28 cellular contexts compared by ENCODE assay signal in the genomic region with DNA sequence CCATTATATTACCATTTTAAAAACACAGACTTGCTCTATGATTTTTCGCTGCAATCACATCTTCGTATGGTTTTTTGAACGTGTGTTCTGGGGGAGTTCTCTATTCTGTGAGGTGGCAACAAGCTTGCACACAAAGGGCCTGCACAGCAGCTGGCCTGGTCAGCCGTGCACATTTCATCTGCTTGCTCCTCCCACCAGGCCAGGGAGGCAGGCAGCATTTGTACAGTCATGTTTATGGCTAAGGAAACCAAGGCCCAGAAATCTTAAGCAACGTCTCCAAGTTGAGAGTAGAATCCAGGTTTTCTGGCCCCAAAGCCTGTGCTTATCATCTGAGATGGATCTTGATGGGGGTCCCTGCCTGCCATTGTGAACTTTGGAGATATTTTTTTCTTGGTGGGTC.
DNase-seq lines count a peak whose midpoint lies in the region; ATAC-seq and TF ChIP-seq lines count a peak whose summit lies in the region.
"Had no signal": no experiment of that assay in that cellular context is flagged by ENCODE, and none has a peak within 500 bp of the region (broad histone marks: within the 10 kb centered on the region; RNA-seq: fewer than 3 reads in every experiment).

No MANE protein-coding gene starts in this region.

- no peaks in the 10 kb centered on the region for H3K9me3 ChIP-seq in lung (ENCODE audit: control insufficient read depth in 2 of 2, insufficient read depth in 1 of 2, low read length in 1 of 2)
- H3K9me3 ChIP-seq in testis = no peaks in the 10 kb centered on the region
- H3K9me3 ChIP-seq: adrenal gland, gastrocnemius medialis, uterus had no signal

- 71 to 82% methylated on average over 5 of the region's 5 CpGs for WGBS in lung, 2 donors
- 51 to 52% methylated on average over 5 of the region's 5 CpGs for WGBS in testis, 2 donors

- H3K27me3 ChIP-seq in lung (ENCODE audit: control insufficient read depth, insufficient read depth) (no peaks in the 10 kb centered on the region), testis (no peaks in the 10 kb centered on the region)
- H3K27me3 ChIP-seq: adrenal gland, gastrocnemius medialis, uterus had no signal

- no peak for ATAC-seq in lung (ENCODE audit: insufficient read depth, low FRiP score)
- no peak for ATAC-seq in HG03342 (IDR thresholded peaks at IDR 0.05; ENCODE audit: unreplicated experiment)
- ATAC-seq in GM19395 (IDR thresholded peaks at IDR 0.05; ENCODE audit: unreplicated experiment) = no peak
- ATAC-seq: gastrocnemius medialis; K562; left lobe of liver; naive thymus-derived CD4-positive, alpha-beta T cell; stimulated activated memory B cell treated with anti-CD40 and anti-IgM and Interleukin-4, amounts not matched to agents 10 μg/mL and 1 μg/mL and 100 μg/mL, for 72 hours; WTC11 had no signal

- H3K27ac ChIP-seq in lung (ENCODE audit: low read depth in 1 of 2, low read length in 1 of 2) (no peak overlapping the region), testis (no peak overlapping the region)
- H3K27ac ChIP-seq: adrenal gland, gastrocnemius medialis, uterus had no signal

- TF ChIP-seq POLR2A in testis (IDR thresholded peaks at IDR 0.05) = no peak

- H3K4me3 ChIP-seq in choroid plexus epithelial cell (ENCODE audit: low read depth, low read length) (no peak overlapping the region), lung (no peak overlapping the region), testis (no peak overlapping the region)
- H3K4me3 ChIP-seq: adrenal gland, gastrocnemius medialis, K562, uterus had no signal

- intact Hi-C loops in testis (cut with DNase I; ENCODE audit: low total_unique reads) = no loop called here

- DNase-seq in GM04504 (ENCODE audit: low read depth) = peak; percentile 39
- peak; percentile 41 for DNase-seq in choroid plexus epithelial cell (ENCODE audit: low read depth)
- DNase-seq in lung (ENCODE audit: low spot score) = peak; percentile 27
- peak; percentile 39 for DNase-seq in testis
- no peak for DNase-seq in activated T-cell treated with anti-CD3 and anti-CD28 coated beads, Interleukin-2, amount 50 U/mL, for 1 hour
- DNase-seq: activated CD4-positive, alpha-beta T cell treated with anti-CD3 and anti-CD28 coated beads, Interleukin-2, amount 50 U/mL, for 1 hour; activated naive CD4-positive, alpha-beta T cell; activated T-cell treated with anti-CD3 and anti-CD28 coated beads, Interleukin-2, amount 50 U/mL, for 48 hours; adrenal gland; CD4-positive, alpha-beta memory T cell; DMS 273 treated with DMSO at 0.1 percent for 48 hours; gastrocnemius medialis; hippocampal formation; naive thymus-derived CD4-positive, alpha-beta T cell; NCI-H1105; NCI-H1930; NCI-H526; retina; SHP77 treated with DMSO at 0.1 percent for 48 hours; stimulated activated CD4-positive, alpha-beta T cell treated with anti-CD3 and anti-CD28 coated beads, Interleukin-2, amount 100 ng/mL, for 48 hours; substantia nigra; uterus had no signal

- H3K36me3 ChIP-seq in lung (ENCODE audit: control insufficient read depth in 2 of 2, insufficient read depth in 2 of 2, low read length in 2 of 2) (no peaks in the 10 kb centered on the region), testis (ENCODE audit: low read depth, missing control alignments) (no peaks in the 10 kb centered on the region)
- H3K36me3 ChIP-seq: adrenal gland, gastrocnemius medialis, uterus had no signal

- H3K4me1 ChIP-seq in lung (ENCODE audit: control insufficient read depth in 2 of 2, insufficient read depth in 2 of 2, low read length in 2 of 2) (no peaks in the 10 kb centered on the region), testis (no peaks in the 10 kb centered on the region)
- H3K4me1 ChIP-seq: adrenal gland, gastrocnemius medialis, uterus had no signal

- TF ChIP-seq CTCF in choroid plexus epithelial cell (conservative IDR thresholded peaks at IDR 0.05; ENCODE audit: low read depth, low read length) = no peak
- TF ChIP-seq CTCF in lung (IDR thresholded peaks at IDR 0.05; ENCODE audit: control extremely low read depth, extremely low read depth) = no peak
- no peak for TF ChIP-seq CTCF in testis (IDR thresholded peaks at IDR 0.05)
